ENCODE assay signal across 12 cellular contexts in genomic region chr20:62876826-62877728, GRCh38. TPM values are rescaled to one million over a fixed set of nuclear protein-coding genes. Genes with fewer than 3 reads are reported as not detected.
A peak's percentile ranks its signal among the peaks of the same experiment; 100 is the strongest.
DNase-seq lines count a peak whose midpoint lies in the region; ATAC-seq, FAIRE-seq and TF ChIP-seq lines count a peak whose summit lies in the region.
"Had no signal": no experiment of that assay in that cellular context is flagged by ENCODE, and none has a peak within 500 bp of the region (broad histone marks: within the 10 kb centered on the region; RNA-seq: fewer than 3 reads in every experiment).

No MANE protein-coding gene starts in this region.

- H3K36me3 Mint-ChIP-seq in T-helper 17 cell (ENCODE audit: low read depth), result peaks cover 2% of the 10 kb centered on the region

- no peak for FAIRE-seq in pancreas (lab: Jason Lieb, UNC)
- FAIRE-seq: bronchial epithelial cell had no signal

- TF ChIP-seq CTCF in pancreas (IDR thresholded peaks at IDR 0.05), result no peak

- H3K4me1 Mint-ChIP-seq in T-helper 17 cell, result peaks cover 21% of the 10 kb centered on the region

- H3K4me3 Mint-ChIP-seq in T-helper 17 cell, result peak overlapping the region; percentile 31
- H3K4me3 Mint-ChIP-seq: activated CD4-positive, alpha-beta memory T cell treated with anti-CD3 and anti-CD28 coated beads for 36 hours had no signal

- ATAC-seq in T-helper 17 cell, result no peak
- ATAC-seq in pancreas, result peak; percentile 33 to 64 (median 48)
- no peak for ATAC-seq in HG03135 (IDR thresholded peaks at IDR 0.05; ENCODE audit: unreplicated experiment)

- H3K27ac ChIP-seq in pancreas, result no peak overlapping the region
- H3K27ac ChIP-seq: HL-60 had no signal

- no peak overlapping the region for H3K4me3 ChIP-seq in pancreas

- intact Hi-C loops in cardiac septum (cut with DNase I) (no loop called here), pancreas (cut with DNase I) (no loop called here)

- H3K36me3 ChIP-seq in pancreas, result peaks cover 0 to 14% (median 6%) of the 10 kb centered on the region in 3 donors

- no peaks in the 10 kb centered on the region for H3K27me3 ChIP-seq in pancreas

- H3K4me1 ChIP-seq in pancreas, result no peaks in the 10 kb centered on the region

- no peaks in the 10 kb centered on the region for H3K9me3 ChIP-seq in T-helper 17 cell (ENCODE audit: control insufficient read depth, low read length, poor library complexity, severe bottlenecking)
- H3K9me3 ChIP-seq in pancreas, result no peaks in the 10 kb centered on the region

- 67 to 77% methylated on average over 38 to 46 of the region's 46 CpGs for WGBS in pancreas, 2 donors

- no peak overlapping the region for H3K27ac Mint-ChIP-seq in T-helper 17 cell
- H3K27ac Mint-ChIP-seq: activated CD4-positive, alpha-beta memory T cell treated with anti-CD3 and anti-CD28 coated beads for 36 hours had no signal

- DNase-seq in AG08395 (ENCODE audit: low spot score), result peak; percentile 67
- DNase-seq in T-helper 17 cell, result no peak
- peak; percentile 85 for DNase-seq in cardiac septum (ENCODE audit: low spot score)
- DNase-seq in pancreas, result peak in 4 of 6 donors; percentile 35 to 84 (median 52)
- DNase-seq in stimulated activated CD8-positive, alpha-beta memory T cell treated with anti-CD3 and anti-CD28 coated beads, Interleukin-4, amount 100 ng/mL, for 48 hours, result no peak
- DNase-seq in T1000 (lab: John Stamatoyannopoulos, UW), result no peak
- no peak for DNase-seq in DMS114 treated with DMSO at 0.1 percent for 48 hours (lab: John Stamatoyannopoulos, UW; ENCODE audit: unreplicated experiment)
- DNase-seq: activated CD4-positive, alpha-beta memory T cell treated with anti-CD3 and anti-CD28 coated beads for 36 hours; NCI-H2029 had no signal

- H3K27me3 Mint-ChIP-seq in T-helper 17 cell, result peaks cover 16% of the 10 kb centered on the region
- H3K27me3 Mint-ChIP-seq: activated CD4-positive, alpha-beta memory T cell treated with anti-CD3 and anti-CD28 coated beads for 36 hours had no signal

RNA-seq across cellular contexts. Expression of gene TCFL5, which starts 15.5 kb away (rescaled TPM):
- total RNA-seq in T-helper 17 cell (1 to 10 TPM; 4.4 to 5.0 TPM), cardiac septum (7.8 TPM), pancreas (1 to 10 TPM; 3.5 to 4.9 (median 4.0) TPM)
- polyA plus RNA-seq in pancreas, result 1 to 10 TPM; 2.5 to 4.9 TPM

RNA-seq across cellular contexts. Expression of gene DIDO1, which starts 49.2 kb away (rescaled TPM):
- 10 to 100 TPM; 58.3 to 65.7 TPM for total RNA-seq in T-helper 17 cell
- total RNA-seq in cardiac septum, result 38.9 TPM
- total RNA-seq in pancreas, result 10 to 100 TPM; 16.7 to 29.8 (median 18.5) TPM
- polyA plus RNA-seq in pancreas, result 10 to 100 TPM; 17.3 to 21.2 TPM

Comparison
In these comparisons a context has a peak if more than half of its experiments do, and no peak if none do; other contexts are left out.
1. DNase-seq: peak in AG08395 (single experiment), cardiac septum (single experiment) and pancreas (4 of 6); none in T-helper 17 cell (0 of 3), stimulated activated CD8-positive, alpha-beta memory T cell treated with anti-CD3 and anti-CD28 coated beads, Interleukin-4, amount 100 ng/mL, for 48 hours (single experiment), T1000 (single experiment) and DMS114 treated with DMSO at 0.1 percent for 48 hours (single experiment).
2. ATAC-seq: peak in pancreas (4 of 4); none in T-helper 17 cell (single experiment) and HG03135 (single experiment).